21 cellular contexts compared by ENCODE assay signal in genomic region chrX:132568291-132568690, GRCh38.
"Had no signal": no experiment of that assay in that cellular context is flagged by ENCODE, and none has a peak within 500 bp of the region (broad histone marks: within the 10 kb centered on the region; RNA-seq: fewer than 3 reads in every experiment).

No MANE protein-coding gene starts in this region.

- ATAC-seq: activated T-helper 17 cell treated with anti-CD3 and anti-CD28 coated beads, Interleukin-2, amount 50 U/mL, for 72 hours; T-cell had no signal

- DNase-seq: activated CD4-positive, alpha-beta memory T cell treated with anti-CD3 and anti-CD28 coated beads for 36 hours; activated CD4-positive, alpha-beta T cell treated with anti-CD3 and anti-CD28 coated beads, Interleukin-2, amount 10 ng/mL, durations not matched to agents 7 days and 5 days; activated CD4-positive, CD25-positive, alpha-beta regulatory T cell; activated CD8-positive, alpha-beta memory T cell treated with anti-CD3 and anti-CD28 coated beads for 24 hours; activated gamma-delta T cell; activated naive CD4-positive, alpha-beta T cell treated with anti-CD3 and anti-CD28 coated beads for 36 hours; activated naive CD8-positive, alpha-beta T cell treated with anti-CD3 and anti-CD28 coated beads for 36 hours; activated T-cell treated with anti-CD3 and anti-CD28 coated beads, Interleukin-2, amount 50 U/mL, for 48 hours; brain microvascular endothelial cell; Kasumi-1; NCI-H1105 treated with DMSO at 0.1 percent for 48 hours; NCI-H146; NCI-H187 treated with DMSO at 0.1 percent for 48 hours; NCI-H2081 treated with DMSO at 0.1 percent for 48 hours; NCI-H226; NCI-H69; SIG-M5; T-cell; T-helper 2 cell; T1000 had no signal
